In genomic region chr3:28000608-28001007, GRCh38 we compare ENCODE assay signal across 24 cellular contexts.
A peak's percentile ranks its signal among the peaks of the same experiment; 100 is the strongest.
DNase-seq lines count a peak whose midpoint lies in the region; ATAC-seq, FAIRE-seq and TF ChIP-seq lines count a peak whose summit lies in the region.
"Had no signal": no experiment of that assay in that cellular context is flagged by ENCODE, and none has a peak within 500 bp of the region (broad histone marks: within the 10 kb centered on the region; RNA-seq: fewer than 3 reads in every experiment).

No MANE protein-coding gene starts in this region.

- H3K27me3 ChIP-seq in GM12878 (replicated peaks in 1 of 2; ENCODE audit: control insufficient read depth in 2 of 2, insufficient read depth in 2 of 2, low read length in 1 of 2) = no peaks in the 10 kb centered on the region
- H3K27me3 ChIP-seq in esophagus muscularis mucosa = peaks cover 0 to 5% (median 0%) of the 10 kb centered on the region in 4 donors
- H3K27me3 ChIP-seq: BE2C, BLaER1 had no signal

- intact Hi-C loops in GM12878 (cut with micrococcal nuclease; ENCODE audit: unreplicated experiment) = no loop called here
- intact Hi-C loops in esophagus muscularis mucosa (cut with DNase I) = no loop called here

- RAD21 ChIA-PET in GM12878 (lab: Charles Lee; ENCODE audit: unreplicated experiment) = interaction anchor here (0.9 kb wide), 1 partner anchor 8 kb away, joined by 3 read pairs; no protein-coding TSS in a partner anchor

- TF ChIP-seq CTCF in GM12878 (IDR thresholded peaks at IDR 0.05 in 2 of 3, conservative IDR thresholded peaks at IDR 0.05 in 1 of 3; ENCODE audit: control insufficient read depth in 2 of 3, extremely low read depth in 1 of 3, insufficient read depth in 1 of 3, low read depth in 3 of 3, low read length in 3 of 3) (no peak), esophagus muscularis mucosa (IDR thresholded peaks at IDR 0.05) (no peak)

- ATAC-seq in GM12878 = 0 out of 3 replicates have a peak, but pooled peaks have one; percentile 18

- H3K36me3 ChIP-seq in GM12878 (ENCODE audit: control insufficient read depth in 2 of 2, insufficient read depth in 2 of 2, low read length in 1 of 2) (no peaks in the 10 kb centered on the region), esophagus muscularis mucosa (no peaks in the 10 kb centered on the region)
- H3K36me3 ChIP-seq: BE2C, BLaER1 had no signal

- no peaks in the 10 kb centered on the region for H3K79me2 ChIP-seq in GM12878 (ENCODE audit: control insufficient read depth, insufficient read depth, low read length)

- no peak overlapping the region for H3K4me2 ChIP-seq in GM12878 (ENCODE audit: control insufficient read depth, insufficient read depth)
- H3K4me2 ChIP-seq: BLaER1 had no signal

- CTCF ChIA-PET in GM12878 (lab: Yijun Ruan, JAX) = interaction anchor here (0.5 kb wide), 1 partner anchor 104 kb away, joined by 4 read pairs; no protein-coding TSS in a partner anchor

- FAIRE-seq in GM12878 (lab: Jason Lieb, UNC) = no peak
- FAIRE-seq: A204.1, GM12892, GM18507 had no signal

- H3K9me3 ChIP-seq in GM12878 (replicated peaks; ENCODE audit: control insufficient read depth, insufficient read depth, low read length) = no peaks in the 10 kb centered on the region
- H3K9me3 ChIP-seq in esophagus muscularis mucosa = peaks cover 0 to 24% (median 7%) of the 10 kb centered on the region in 4 donors
- H3K9me3 ChIP-seq: BE2C had no signal

- in situ Hi-C loops in SK-MEL-5 (cut with HindIII; ENCODE audit: low pct_unique_long_range_greater_than_20kb, low sequenced_read_pairs) (no loop called here), GM12878 (cut with MboI) (no loop called here)

- H3K4me1 ChIP-seq in GM12878 (ENCODE audit: control insufficient read depth, insufficient read depth, low read length) = no peaks in the 10 kb centered on the region
- H3K4me1 ChIP-seq in esophagus muscularis mucosa = no peaks in the 10 kb centered on the region
- H3K4me1 ChIP-seq: BE2C, BLaER1 had no signal

- H3K9ac ChIP-seq in GM12878 (ENCODE audit: control insufficient read depth, insufficient read depth, low read length) = no peak overlapping the region
- H3K9ac ChIP-seq: BLaER1 had no signal

- no peaks in the 10 kb centered on the region for H4K20me1 ChIP-seq in GM12878 (ENCODE audit: control insufficient read depth, insufficient read depth)
- H4K20me1 ChIP-seq: BLaER1 had no signal

- no TSS peak for BruUV-seq in GM12878 (replicated peaks; lab: Mats Ljungman, UMichigan)

- TF ChIP-seq POLR2A in GM12878 (IDR thresholded peaks at IDR 0.05; ENCODE audit: low read depth, low read length) (no peak), esophagus muscularis mucosa (IDR thresholded peaks at IDR 0.05; ENCODE audit: low read depth) (no peak)

- POLR2A ChIA-PET in GM12878 (lab: Charles Lee) = interaction anchor here (3.4 kb wide), 1 partner anchor 11 kb away, joined by 8 read pairs; no protein-coding TSS in a partner anchor

- SMC1A ChIA-PET in GM12878 (lab: Charles Lee; ENCODE audit: uncharacterized antibody, unreplicated experiment) = interaction anchor here (0.6 to 2.9 kb wide), 6 partner anchors 8 to 298 kb away, joined by 3 to 12 read pairs (median 4); no protein-coding TSS in a partner anchor

- DNase-seq in SK-MEL-5 (ENCODE audit: low read depth, low spot score) (peak; percentile 4), GM12878 (ENCODE audit: low read depth, low spot score) (no peak), esophagus muscularis mucosa (ENCODE audit: extremely low spot score) (no peak), GF-D8 (lab: John Stamatoyannopoulos, UW) (no peak)
- no peak for DNase-seq in activated CD4-positive, alpha-beta T cell treated with anti-CD3 and anti-CD28 coated beads, Interleukin-2, amount 50 U/mL, for 48 hours
- DNase-seq: 8988T; ACHN; BE2C; C1 segment of cervical spinal cord; CD4-positive, alpha-beta memory T cell; CD4-positive, CD25-positive, alpha-beta regulatory T cell; CD8-positive, alpha-beta memory T cell; COR-L47; DMS 273 treated with DMSO at 0.1 percent for 48 hours; DMS153; DMS53; DMS79; DND-41; EL; GDM1 had no signal

- H3K4me3 ChIP-seq in GM12878 = no peak overlapping the region
- H3K4me3 ChIP-seq in esophagus muscularis mucosa = no peak overlapping the region
- H3K4me3 ChIP-seq: BLaER1 had no signal

- H2AFZ ChIP-seq in GM12878 (ENCODE audit: control insufficient read depth, low read depth, low read length) = no peak overlapping the region

- H3K27ac ChIP-seq in GM12878 (ENCODE audit: control insufficient read depth, insufficient read depth) (no peak overlapping the region), esophagus muscularis mucosa (replicated peaks in 1 of 4) (no peak overlapping the region)
- H3K27ac ChIP-seq: BLaER1 had no signal

- TF ChIP-seq EP300 in GM12878 (IDR thresholded peaks at IDR 0.05; ENCODE audit: borderline replicate concordance in 1 of 2, control insufficient read depth in 1 of 2, low read depth in 2 of 2, low read length in 2 of 2) (no peak), esophagus muscularis mucosa (IDR thresholded peaks at IDR 0.05) (no peak)

- WGBS in GM12878 (ENCODE audit: insufficient coverage, insufficient replicate concordance, low lambda C conversion rate, missing lambda C conversion rate) = 60% methylated on average over 3 of the region's 3 CpGs
- WGBS in esophagus muscularis mucosa = 81% methylated on average over 3 of the region's 3 CpGs

- TF ChIP-seq RAD21 in GM12878 (IDR thresholded peaks at IDR 0.05; ENCODE audit: insufficient read depth, low read depth, low read length) = no peak

TF ChIP-seq in GM12878, 131 proteins besides CTCF, POLR2A, EP300 and RAD21 (continues in another document):
- no peak for TF ChIP-seq FOS (IDR thresholded peaks at IDR 0.05; ENCODE audit: borderline replicate concordance, extremely low read depth, insufficient read length)
- TF ChIP-seq ZZZ3 (IDR thresholded peaks at IDR 0.05; ENCODE audit: control insufficient read depth, insufficient read length, low read depth) = no peak
- TF ChIP-seq SRF (IDR thresholded peaks at IDR 0.05; ENCODE audit: low read depth in 2 of 2, low read length in 2 of 2) = no peak
- no peak for TF ChIP-seq CBX3 (IDR thresholded peaks at IDR 0.05; ENCODE audit: borderline replicate concordance, low read depth)
- TF ChIP-seq BHLHE40 (IDR thresholded peaks at IDR 0.05; ENCODE audit: borderline replicate concordance in 1 of 2, low read depth in 2 of 2, low read length in 1 of 2) = no peak
- no peak for TF ChIP-seq CBX5 (IDR thresholded peaks at IDR 0.05; ENCODE audit: low read depth)
- TF ChIP-seq RB1 (IDR thresholded peaks at IDR 0.05; ENCODE audit: borderline replicate concordance) = no peak
- no peak for TF ChIP-seq KLF5 (IDR thresholded peaks at IDR 0.05; ENCODE audit: partially characterized antibody)
- no peak for TF ChIP-seq RUNX3 (IDR thresholded peaks at IDR 0.05; ENCODE audit: low read length)
- no peak for TF ChIP-seq SUZ12 (IDR thresholded peaks at IDR 0.05; ENCODE audit: unreplicated experiment)
- no peak for TF ChIP-seq SREBF2 (IDR thresholded peaks at IDR 0.05; ENCODE audit: low read length)
- no peak for TF ChIP-seq HDAC6 (IDR thresholded peaks at IDR 0.05; ENCODE audit: unreplicated experiment)
- TF ChIP-seq RELA (IDR thresholded peaks at IDR 0.05; ENCODE audit: borderline replicate concordance, partially characterized antibody) = no peak
- TF ChIP-seq SIX5 (IDR thresholded peaks at IDR 0.05; ENCODE audit: low read depth, low read length, severe bottlenecking) = no peak
- TF ChIP-seq, protein P1, sequence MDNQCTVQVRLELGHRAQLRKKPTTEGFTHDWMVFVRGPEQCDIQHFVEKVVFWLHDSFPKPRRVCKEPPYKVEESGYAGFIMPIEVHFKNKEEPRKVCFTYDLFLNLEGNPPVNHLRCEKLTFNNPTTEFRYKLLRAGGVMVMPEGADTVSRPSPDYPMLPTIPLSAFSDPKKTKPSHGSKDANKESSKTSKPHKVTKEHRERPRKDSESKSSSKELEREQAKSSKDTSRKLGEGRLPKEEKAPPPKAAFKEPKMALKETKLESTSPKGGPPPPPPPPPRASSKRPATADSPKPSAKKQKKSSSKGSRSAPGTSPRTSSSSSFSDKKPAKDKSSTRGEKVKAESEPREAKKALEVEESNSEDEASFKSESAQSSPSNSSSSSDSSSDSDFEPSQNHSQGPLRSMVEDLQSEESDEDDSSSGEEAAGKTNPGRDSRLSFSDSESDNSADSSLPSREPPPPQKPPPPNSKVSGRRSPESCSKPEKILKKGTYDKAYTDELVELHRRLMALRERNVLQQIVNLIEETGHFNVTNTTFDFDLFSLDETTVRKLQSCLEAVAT (IDR thresholded peaks at IDR 0.05) = no peak
- TF ChIP-seq ZNF687 (IDR thresholded peaks at IDR 0.05) = no peak
